ENCODE assay signal across 2 cellular contexts in genomic region chr1:27922272-27922671, GRCh38.
A peak's percentile ranks its signal among the peaks of the same experiment; 100 is the strongest.
TF ChIP-seq lines count a peak whose summit lies in the region.

No MANE protein-coding gene starts in this region.

TF ChIP-seq in liver, 16 proteins besides CTCF, POLR2A, EP300 and RAD21:
- TF ChIP-seq TAF1 (conservative IDR thresholded peaks at IDR 0.05): no peak
- TF ChIP-seq FOXA2 (IDR thresholded peaks at IDR 0.05): peak; percentile 20
- TF ChIP-seq MAX (IDR thresholded peaks at IDR 0.05): no peak
- peak; percentile 33 to 44 for TF ChIP-seq HNF4A (conservative IDR thresholded peaks at IDR 0.05)
- no peak for TF ChIP-seq HNF4G (IDR thresholded peaks at IDR 0.05)
- TF ChIP-seq SP1 (IDR thresholded peaks at IDR 0.05): peak; percentile 14
- TF ChIP-seq YY1 (IDR thresholded peaks at IDR 0.05): no peak
- TF ChIP-seq EGR1 (IDR thresholded peaks at IDR 0.05; ENCODE audit: low read depth in 2 of 2): no peak
TF ChIP-seq in liver: peak in this region for 3.

TF ChIP-seq in HepG2, 621 proteins besides CTCF, POLR2A, EP300 and RAD21:
- no peak for TF ChIP-seq EEA1 (CRISPR knock-in tag; IDR thresholded peaks at IDR 0.05; ENCODE audit: borderline replicate concordance)
TF ChIP-seq in HepG2: peak in this region for 0.
